14 cellular contexts compared by ENCODE assay signal in the genomic region with DNA sequence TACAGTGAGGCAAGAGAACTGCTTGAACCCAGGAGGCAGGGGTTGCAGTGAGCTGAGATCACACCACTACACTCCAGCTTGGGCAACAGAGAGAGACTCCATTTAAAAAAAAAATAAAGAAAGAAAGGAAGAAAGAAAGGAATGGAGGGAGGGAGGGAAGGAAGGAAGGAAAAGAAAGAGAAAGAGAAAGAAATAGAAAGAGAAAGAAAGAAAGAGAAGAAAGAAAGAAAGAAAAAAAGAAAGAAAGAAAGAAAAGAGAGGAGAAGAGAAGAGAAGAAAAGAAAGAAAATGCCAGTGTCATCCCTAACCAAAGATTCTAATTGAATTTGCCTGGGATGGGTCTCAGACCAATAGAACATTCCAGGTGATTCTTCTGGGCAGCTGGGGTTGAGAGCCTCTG. TPM values are rescaled to one million over a fixed set of nuclear protein-coding genes. Genes with fewer than 3 reads are reported as not detected.
A peak's percentile ranks its signal among the peaks of the same experiment; 100 is the strongest.
DNase-seq lines count a peak whose midpoint lies in the region; ATAC-seq, FAIRE-seq and TF ChIP-seq lines count a peak whose summit lies in the region.
"Had no signal": no experiment of that assay in that cellular context is flagged by ENCODE, and none has a peak within 500 bp of the region (broad histone marks: within the 10 kb centered on the region; RNA-seq: fewer than 3 reads in every experiment).

No MANE protein-coding gene starts in this region.

- H3K79me2 ChIP-seq in K562 (ENCODE audit: control insufficient read depth, insufficient read depth, low read length): no peaks in the 10 kb centered on the region

- FAIRE-seq in K562 (lab: Jason Lieb, UNC): no peak
- FAIRE-seq: GM12891, GM19239 had no signal

- H3K9ac ChIP-seq in K562 (ENCODE audit: insufficient read depth in 1 of 2, low read depth in 2 of 2, low read length in 2 of 2): no peak overlapping the region

- H3K4me1 ChIP-seq in K562 (replicated peaks in 1 of 2; ENCODE audit: control insufficient read depth in 2 of 2, insufficient read depth in 2 of 2, low read length in 2 of 2): peaks cover 0 to 9% of the 10 kb centered on the region in 2 experiments; a peak in 3 of 5 replicates
- peaks cover 0 to 15% (median 8%) of the 10 kb centered on the region in 4 donors for H3K4me1 ChIP-seq in upper lobe of left lung
- H3K4me1 ChIP-seq: SJCRH30 had no signal

- H3K9me3 Mint-ChIP-seq in memory B cell: no peaks in the 10 kb centered on the region
- no peaks in the 10 kb centered on the region for H3K9me3 Mint-ChIP-seq in CD4-positive, alpha-beta T cell
- H3K9me3 Mint-ChIP-seq: CD4-positive, alpha-beta memory T cell; H9 had no signal

- H3K27ac ChIP-seq in C4-2B: peak overlapping the region; percentile 26
- H3K27ac ChIP-seq in K562 (ENCODE audit: extremely low read depth, low read depth, low read length): no peak overlapping the region
- H3K27ac ChIP-seq in upper lobe of left lung: peak overlapping the region; percentile 55 to 70 (median 65)
- H3K27ac ChIP-seq in CD4-positive, alpha-beta T cell (ENCODE audit: low read depth, low read length): no peak overlapping the region
- H3K27ac ChIP-seq: SJCRH30 had no signal

- POLR2A ChIA-PET in K562 (lab: Yijun Ruan, JAX): interaction anchor here (0.7 to 1.1 kb wide), 2 partner anchors 12 to 49 kb away, joined by 3 read pairs; no protein-coding TSS in a partner anchor
- POLR2A ChIA-PET in CD4-positive, alpha-beta T cell (lab: Charles Lee): no interaction called here

- no peaks in the 10 kb centered on the region for H3K36me3 Mint-ChIP-seq in memory B cell
- H3K36me3 Mint-ChIP-seq in CD4-positive, alpha-beta T cell (ENCODE audit: low read depth): no peaks in the 10 kb centered on the region
- H3K36me3 Mint-ChIP-seq: CD4-positive, alpha-beta memory T cell had no signal

- in situ Hi-C loops in K562 (cut with MboI): no loop called here

- TF ChIP-seq CTCF in C4-2B (conservative IDR thresholded peaks at IDR 0.05): no peak
- TF ChIP-seq CTCF in K562 (IDR thresholded peaks at IDR 0.05 in 2 of 3, conservative IDR thresholded peaks at IDR 0.05 in 1 of 3; ENCODE audit: insufficient read depth in 2 of 3, low read depth in 1 of 3, low read length in 3 of 3): no peak
- TF ChIP-seq CTCF in upper lobe of left lung (IDR thresholded peaks at IDR 0.05): no peak
- TF ChIP-seq CTCF in CD4-positive, alpha-beta T cell (IDR thresholded peaks at IDR 0.05): no peak

- no peak for TF ChIP-seq POLR2A in K562 (conservative IDR thresholded peaks at IDR 0.05)
- no peak for TF ChIP-seq POLR2A in upper lobe of left lung (IDR thresholded peaks at IDR 0.05)

- H2AFZ ChIP-seq in K562 (ENCODE audit: low read depth, low read length): no peak overlapping the region

- H3K27ac Mint-ChIP-seq in memory B cell: peak overlapping the region; percentile 93
- H3K27ac Mint-ChIP-seq in CD4-positive, alpha-beta T cell: no peak overlapping the region

- no peaks in the 10 kb centered on the region for H3K27me3 Mint-ChIP-seq in memory B cell
- H3K27me3 Mint-ChIP-seq in CD4-positive, alpha-beta T cell: peaks cover 22% of the 10 kb centered on the region

- no peak overlapping the region for H3K4me3 ChIP-seq in K562
- H3K4me3 ChIP-seq in upper lobe of left lung: no peak overlapping the region
- H3K4me3 ChIP-seq: SJCRH30 had no signal

- H4K20me1 ChIP-seq in K562 (replicated peaks; ENCODE audit: control insufficient read depth, insufficient read depth, low read length): no peaks in the 10 kb centered on the region

- H3K4me1 Mint-ChIP-seq in memory B cell: peaks cover 6% of the 10 kb centered on the region
- H3K4me1 Mint-ChIP-seq in CD4-positive, alpha-beta T cell (ENCODE audit: low read depth): no peaks in the 10 kb centered on the region
- H3K4me1 Mint-ChIP-seq: CD4-positive, alpha-beta memory T cell had no signal

- H3K4me2 ChIP-seq in K562 (ENCODE audit: insufficient read depth, low read length): 0 out of 2 replicates have a peak overlapping the region, but pooled peaks have one; percentile 8

- no peak for ATAC-seq in K562
- no peak for ATAC-seq in memory B cell (ENCODE audit: low read depth)
- no peak for ATAC-seq in upper lobe of left lung (ENCODE audit: low FRiP score in 2 of 2)
- ATAC-seq in HG03457 (IDR thresholded peaks at IDR 0.05; ENCODE audit: unreplicated experiment): no peak
- ATAC-seq in CD4-positive, alpha-beta T cell (ENCODE audit: poor library complexity): no peak

- H3K27me3 ChIP-seq in K562 (ENCODE audit: control insufficient read depth in 2 of 2, insufficient read depth in 2 of 2, low read length in 2 of 2) (peaks cover 0 to 5% of the 10 kb centered on the region in 2 experiments; a peak in 1 of 5 replicates), upper lobe of left lung (no peaks in the 10 kb centered on the region)
- H3K27me3 ChIP-seq in CD4-positive, alpha-beta T cell (ENCODE audit: control insufficient read depth, insufficient read depth, low read length): peaks cover 4% of the 10 kb centered on the region

- no peak for TF ChIP-seq EP300 in K562 (IDR thresholded peaks at IDR 0.05; ENCODE audit: low read length)
- no peak for TF ChIP-seq EP300 in upper lobe of left lung (IDR thresholded peaks at IDR 0.05)

- no peaks in the 10 kb centered on the region for H3K9me1 ChIP-seq in K562 (ENCODE audit: control insufficient read depth, insufficient read depth, low read length)

- no peaks in the 10 kb centered on the region for H3K36me3 ChIP-seq in K562 (ENCODE audit: control insufficient read depth, insufficient read depth, low read length)
- no peaks in the 10 kb centered on the region for H3K36me3 ChIP-seq in upper lobe of left lung
- H3K36me3 ChIP-seq: SJCRH30 had no signal

- no peak for TF ChIP-seq RAD21 in K562 (CRISPR knock-in tag; conservative IDR thresholded peaks at IDR 0.05 in 1 of 2, IDR thresholded peaks at IDR 0.05 in 1 of 2)

- intact Hi-C loops in K562 (cut with micrococcal nuclease): loop anchor here (5.0 kb wide), 1 partner anchor 47 kb away; no protein-coding TSS in a partner anchor
- intact Hi-C loops in CD4-positive, alpha-beta T cell (cut with DNase I, micrococcal nuclease): no loop called here

- H3K9me3 ChIP-seq in K562 (replicated peaks; ENCODE audit: control insufficient read depth, insufficient read depth, low read depth, low read length) (no peaks in the 10 kb centered on the region), upper lobe of left lung (no peaks in the 10 kb centered on the region)
- H3K9me3 ChIP-seq in CD4-positive, alpha-beta T cell (ENCODE audit: control insufficient read depth, low read length): no peaks in the 10 kb centered on the region
- H3K9me3 ChIP-seq: SJCRH30 had no signal

- no peak overlapping the region for H3K4me3 Mint-ChIP-seq in memory B cell
- no peak overlapping the region for H3K4me3 Mint-ChIP-seq in CD4-positive, alpha-beta T cell
- H3K4me3 Mint-ChIP-seq: CD4-positive, alpha-beta memory T cell; H9 had no signal

- BruUV-seq in K562 (replicated peaks; lab: Mats Ljungman, UMichigan): no TSS peak

- CTCF ChIA-PET in K562 (lab: Yijun Ruan, JAX; ENCODE audit: low intra/inter-chr PET ratio): no interaction called here
- CTCF ChIA-PET in CD4-positive, alpha-beta T cell (lab: Charles Lee): no interaction called here

- no peak for DNase-seq in K562 (ENCODE audit: extremely low read depth in 1 of 4, low spot score in 3 of 4)
- DNase-seq in memory B cell (ENCODE audit: low spot score in 2 of 2): no peak
- no peak for DNase-seq in upper lobe of left lung
- no peak for DNase-seq in NCI-H2171 (lab: John Stamatoyannopoulos, UW)
- no peak for DNase-seq in CD4-positive, alpha-beta T cell
- DNase-seq: CD4-positive, alpha-beta memory T cell; H9; KBM-7; NCI-H524; SJCRH30 had no signal

TF ChIP-seq in K562, 482 proteins besides CTCF, POLR2A, EP300 and RAD21 (continues in another document):
- TF ChIP-seq, protein P1, sequence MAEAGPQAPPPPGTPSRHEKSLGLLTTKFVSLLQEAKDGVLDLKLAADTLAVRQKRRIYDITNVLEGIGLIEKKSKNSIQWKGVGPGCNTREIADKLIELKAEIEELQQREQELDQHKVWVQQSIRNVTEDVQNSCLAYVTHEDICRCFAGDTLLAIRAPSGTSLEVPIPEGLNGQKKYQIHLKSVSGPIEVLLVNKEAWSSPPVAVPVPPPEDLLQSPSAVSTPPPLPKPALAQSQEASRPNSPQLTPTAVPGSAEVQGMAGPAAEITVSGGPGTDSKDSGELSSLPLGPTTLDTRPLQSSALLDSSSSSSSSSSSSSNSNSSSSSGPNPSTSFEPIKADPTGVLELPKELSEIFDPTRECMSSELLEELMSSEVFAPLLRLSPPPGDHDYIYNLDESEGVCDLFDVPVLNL (CRISPR knock-in tag; IDR thresholded peaks at IDR 0.05; ENCODE audit: low read depth): no peak
- TF ChIP-seq, protein P2, sequence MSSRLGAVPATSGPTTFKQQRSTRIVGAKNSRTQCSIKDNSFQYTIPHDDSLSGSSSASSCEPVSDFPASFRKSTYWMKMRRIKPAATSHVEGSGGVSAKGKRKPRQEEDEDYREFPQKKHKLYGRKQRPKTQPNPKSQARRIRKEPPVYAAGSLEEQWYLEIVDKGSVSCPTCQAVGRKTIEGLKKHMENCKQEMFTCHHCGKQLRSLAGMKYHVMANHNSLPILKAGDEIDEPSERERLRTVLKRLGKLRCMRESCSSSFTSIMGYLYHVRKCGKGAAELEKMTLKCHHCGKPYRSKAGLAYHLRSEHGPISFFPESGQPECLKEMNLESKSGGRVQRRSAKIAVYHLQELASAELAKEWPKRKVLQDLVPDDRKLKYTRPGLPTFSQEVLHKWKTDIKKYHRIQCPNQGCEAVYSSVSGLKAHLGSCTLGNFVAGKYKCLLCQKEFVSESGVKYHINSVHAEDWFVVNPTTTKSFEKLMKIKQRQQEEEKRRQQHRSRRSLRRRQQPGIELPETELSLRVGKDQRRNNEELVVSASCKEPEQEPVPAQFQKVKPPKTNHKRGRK (tag; IDR thresholded peaks at IDR 0.05): peak; percentile 96

RNA-seq across cellular contexts. Expression of a gene that starts 4.2 kb away (rescaled TPM):
- total RNA-seq in K562 (2011; cell fraction: chromatin; rRNA removed; ENCODE audit: low replicate concordance): not detected in 2 replicates
- total RNA-seq in K562 (2011; cell fraction: nucleolus; rRNA removed): not detected in 2 replicates
- total RNA-seq in K562 (2011; cell fraction: nucleoplasm; rRNA removed): not detected in 2 replicates
- not detected in 2 replicates for total RNA-seq in K562 (2014; rRNA removed)
- total RNA-seq in K562 (2014; rRNA removed; fragmentation: Illumina TruSeq; extraction: Trizol): not detected in 2 replicates
- not detected in 2 replicates for total RNA-seq in K562 (2015; rRNA removed; fragmentation: Illumina TruSeq; extraction: Trizol)
- total RNA-seq in K562 (2021): not detected in 2 replicates
- polyA plus RNA-seq in K562 (2011; rRNA removed): not detected in 2 replicates
- polyA plus RNA-seq in K562 (2011; cell fraction: cytosol; rRNA removed): 0.03 TPM in 1 of 2 replicates, not detected in the other
- not detected in 2 replicates for polyA plus RNA-seq in K562 (2011; cell fraction: nucleus; rRNA removed)
- polyA plus RNA-seq in K562 (2012): 0.07 TPM in 1 of 2 replicates, not detected in the other
- polyA plus RNA-seq in K562 (2014; fragmentation: Illumina TruSeq; extraction: Trizol): not detected in 2 replicates
- not detected for polyA plus RNA-seq in K562 (2014; fragmentation: Nextera tagmentation; extraction: Ambion mirVana)
- not detected in 2 replicates for polyA plus RNA-seq in K562 (2014; rRNA removed)
- polyA minus RNA-seq in K562 (2011; rRNA and poly(A)+ RNA removed): not detected in 2 replicates
- not detected in 2 replicates for polyA minus RNA-seq in K562 (2011; cell fraction: cytosol; rRNA and poly(A)+ RNA removed)
- not detected in 2 replicates for polyA minus RNA-seq in K562 (2011; cell fraction: nucleus; rRNA and poly(A)+ RNA removed)
- 1 to 10 TPM in 1 of 6 donors, under 1 TPM in 4, not detected in 1; 0.33 to 1.0 (median 0.46) TPM for total RNA-seq in upper lobe of left lung
- total RNA-seq in CD4-positive, alpha-beta T cell: not detected
- total RNA-seq: CD4-positive, alpha-beta memory T cell; H9; SJCRH30 had no signal
- polyA plus RNA-seq: CD4-positive, alpha-beta memory T cell had no signal

Comparison
In these comparisons a context has a peak if more than half of its experiments do, and no peak if none do; other contexts are left out.
1. H3K27ac ChIP-seq: peak in C4-2B (single experiment) and upper lobe of left lung (4 of 4); none in K562 (single experiment) and CD4-positive, alpha-beta T cell (single experiment).